ENCODE assay signal across 9 cellular contexts in genomic region chr18:58221060-58221725, GRCh38.
DNase-seq lines count a peak whose midpoint lies in the region; ATAC-seq, FAIRE-seq and TF ChIP-seq lines count a peak whose summit lies in the region.
"Had no signal": no experiment of that assay in that cellular context is flagged by ENCODE, and none has a peak within 500 bp of the region (broad histone marks: within the 10 kb centered on the region; RNA-seq: fewer than 3 reads in every experiment).

No MANE protein-coding gene starts in this region.

- H3K4me1 ChIP-seq in A549, result peaks cover 72% of the 10 kb centered on the region
- H3K4me1 ChIP-seq in HUES6 (ENCODE audit: control insufficient read depth, insufficient read depth, low read length), result peaks cover 66% of the 10 kb centered on the region
- peaks cover 0 to 16% of the 10 kb centered on the region in 2 donors for H3K4me1 ChIP-seq in breast epithelium

- CTCF ChIA-PET in A549 (lab: Yijun Ruan, JAX), result interaction anchor here (0.6 to 2.5 kb wide), 6 partner anchors 15 to 170 kb away, joined by 3 to 11 read pairs (median 4); no protein-coding TSS in a partner anchor

- H3K9me3 ChIP-seq in A549, result no peaks in the 10 kb centered on the region
- H3K9me3 ChIP-seq in HUES6 (ENCODE audit: control insufficient read depth, insufficient read depth, low read depth, low read length), result no peaks in the 10 kb centered on the region
- H3K9me3 ChIP-seq in breast epithelium, result no peaks in the 10 kb centered on the region

- no peak for TF ChIP-seq POLR2A in A549 (IDR thresholded peaks at IDR 0.05; ENCODE audit: low read length)
- TF ChIP-seq POLR2A in breast epithelium (IDR thresholded peaks at IDR 0.05), result peak; percentile 57

- 0 out of 5 replicates have a peak, but pooled peaks of 1 of the 2 experiments have one; percentile 13 for TF ChIP-seq EP300 in A549 (IDR thresholded peaks at IDR 0.05)

- H3K4me3 ChIP-seq in A549, result peak overlapping the region; percentile 45
- peak overlapping the region; percentile 52 for H3K4me3 ChIP-seq in HUES6 (ENCODE audit: low read depth, low read length)
- peak overlapping the region in 2 of 3 donors; percentile 46 to 52 for H3K4me3 ChIP-seq in breast epithelium

- H3K27me3 ChIP-seq in HUES6 (ENCODE audit: control insufficient read depth, insufficient read depth, low read length) (no peaks in the 10 kb centered on the region), breast epithelium (no peaks in the 10 kb centered on the region)

- no peak for FAIRE-seq in A549 (lab: Jason Lieb, UNC)

- H3K9ac ChIP-seq in HUES6 (ENCODE audit: low read length), result peak overlapping the region; percentile 67

- DNase-seq in A549 (ENCODE audit: low read depth in 1 of 2, low spot score in 1 of 2), result peak; percentile 71 to 86
- DNase-seq in breast epithelium (ENCODE audit: low spot score in 2 of 2), result peak; percentile 62 to 89
- peak; percentile 68 to 89 for DNase-seq in left colon
- no peak for DNase-seq in AG08396 (ENCODE audit: low spot score)
- DNase-seq in medulla oblongata (ENCODE audit: extremely low spot score), result no peak
- no peak for DNase-seq in NCI-H510A treated with DMSO at 0.1 percent for 48 hours (lab: John Stamatoyannopoulos, UW)
- DNase-seq: activated CD4-positive, alpha-beta T cell treated with anti-CD3 and anti-CD28 coated beads, Interleukin-2, amount 10 ng/mL, durations not matched to agents 7 days and 5 days had no signal

- H3K36me3 ChIP-seq in HUES6 (ENCODE audit: control insufficient read depth, insufficient read depth, low read length) (no peaks in the 10 kb centered on the region), breast epithelium (no peaks in the 10 kb centered on the region)

- TF ChIP-seq CTCF in A549 (IDR thresholded peaks at IDR 0.05), result no peak
- no peak for TF ChIP-seq CTCF in breast epithelium (IDR thresholded peaks at IDR 0.05)

- POLR2A ChIA-PET in A549 (lab: Yijun Ruan, JAX), result interaction anchor here (0.7 to 1.2 kb wide), 3 partner anchors 16 to 79 kb away, joined by 3 to 5 read pairs (median 3); no protein-coding TSS in a partner anchor

- peak overlapping the region; percentile 73 to 75 for H3K27ac ChIP-seq in A549
- peak overlapping the region; percentile 50; the same call in 1 of the 2 replicates for H3K27ac ChIP-seq in HUES6 (ENCODE audit: low read depth, low read length)
- peak overlapping the region; percentile 90 to 96 for H3K27ac ChIP-seq in breast epithelium

- intact Hi-C loops in breast epithelium (cut with DNase I; ENCODE audit: low total_unique reads) (no loop called here), left colon (cut with DNase I, micrococcal nuclease) (no loop called here)

- no peak for TF ChIP-seq RAD21 in A549 (conservative IDR thresholded peaks at IDR 0.05 in 1 of 2, IDR thresholded peaks at IDR 0.05 in 1 of 2)

- WGBS in A549 (ENCODE audit: missing lambda C conversion rate), result 13% methylated on average over 10 of the region's 12 CpGs

- peak overlapping the region; percentile 89 for H3K4me2 ChIP-seq in A549

- peak; percentile 75 to 80 for ATAC-seq in A549
- ATAC-seq in left colon, result peak; percentile 77
- ATAC-seq in GM19395 (IDR thresholded peaks at IDR 0.05; ENCODE audit: unreplicated experiment), result no peak

TF ChIP-seq in A549, 52 proteins besides CTCF, POLR2A, EP300 and RAD21:
- no peak for TF ChIP-seq HDAC2 (IDR thresholded peaks at IDR 0.05)
- peak in 1 of 2 experiments; percentile 64; a peak in 2 of 4 replicates for TF ChIP-seq CEBPB (IDR thresholded peaks at IDR 0.05)
- TF ChIP-seq HOXA7 (CRISPR knock-in tag; IDR thresholded peaks at IDR 0.05), result no peak
- TF ChIP-seq MAFK (IDR thresholded peaks at IDR 0.05; ENCODE audit: partially characterized antibody), result peak; percentile 68
- TF ChIP-seq JUN (IDR thresholded peaks at IDR 0.05), result 0 out of 5 replicates have a peak, but pooled peaks of 1 of the 2 experiments have one; percentile 21
- TF ChIP-seq FOSL2 (IDR thresholded peaks at IDR 0.05), result no peak
- peak; percentile 65 for TF ChIP-seq FOSL2 (CRISPR knock-in tag; IDR thresholded peaks at IDR 0.05)
- no peak for TF ChIP-seq ZSCAN20 (CRISPR knock-in tag; IDR thresholded peaks at IDR 0.05)

Comparison
In these comparisons a context has a peak if more than half of its experiments do, and no peak if none do; other contexts are left out.
1. DNase-seq: peak in A549 (2 of 2), breast epithelium (2 of 2) and left colon (2 of 2); none in AG08396 (single experiment), medulla oblongata (single experiment) and NCI-H510A treated with DMSO at 0.1 percent for 48 hours (single experiment).
2. Peak in every context shown above with its lines, with median percentiles within 50 percentile points of each other: H3K27ac ChIP-seq and H3K4me3 ChIP-seq.